In the genomic region with DNA sequence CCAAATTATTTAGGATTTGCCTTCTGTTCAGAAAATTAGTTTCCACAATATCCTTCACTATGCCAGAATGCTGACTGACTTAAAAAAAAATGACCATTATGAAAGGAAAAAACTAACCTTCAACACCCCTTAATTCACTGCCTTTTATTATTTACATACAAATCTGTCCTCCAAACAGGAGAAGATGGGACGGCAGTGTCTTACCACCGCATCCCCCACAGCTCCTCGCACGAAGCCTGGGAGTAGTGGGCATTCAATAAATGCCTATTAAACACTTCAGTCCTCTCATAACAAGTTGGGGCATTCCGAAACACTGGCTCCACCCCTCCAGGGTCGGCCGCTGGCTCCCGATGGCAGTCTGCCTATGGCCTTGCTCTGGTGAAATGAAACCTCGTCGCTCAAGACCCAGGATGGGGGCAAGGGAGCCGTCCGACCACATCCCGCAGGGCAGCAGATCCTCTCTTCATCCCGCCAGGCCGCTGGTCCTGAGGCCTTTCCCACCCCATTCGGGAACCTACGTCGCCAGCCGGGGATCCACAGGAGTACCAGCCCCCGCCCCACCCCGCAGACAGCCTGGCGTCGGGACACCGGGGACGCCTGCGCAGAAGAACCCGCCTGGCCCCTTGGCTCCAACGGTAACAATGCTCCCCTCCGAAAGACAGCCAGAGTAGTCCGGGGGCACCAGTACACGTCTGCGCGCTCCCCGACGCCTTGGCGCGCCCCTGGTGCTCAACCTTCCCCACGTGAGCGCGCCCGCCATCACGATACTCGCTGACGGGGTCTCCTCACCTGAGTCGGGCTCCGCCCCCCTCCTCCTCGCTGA, we compare ENCODE assay signal across 1 cellular context.
TF ChIP-seq lines count a peak whose summit lies in the region.

No MANE protein-coding gene starts in this region.

TF ChIP-seq in SK-N-SH, 30 proteins besides CTCF, POLR2A, EP300 and RAD21 (continued from another document):
- TF ChIP-seq SIN3A (IDR thresholded peaks at IDR 0.05; ENCODE audit: borderline replicate concordance, low read depth, low read length), result peak; percentile 12; the same call in 1 of the 2 replicates
